19 cellular contexts compared by ENCODE assay signal in the genomic region with DNA sequence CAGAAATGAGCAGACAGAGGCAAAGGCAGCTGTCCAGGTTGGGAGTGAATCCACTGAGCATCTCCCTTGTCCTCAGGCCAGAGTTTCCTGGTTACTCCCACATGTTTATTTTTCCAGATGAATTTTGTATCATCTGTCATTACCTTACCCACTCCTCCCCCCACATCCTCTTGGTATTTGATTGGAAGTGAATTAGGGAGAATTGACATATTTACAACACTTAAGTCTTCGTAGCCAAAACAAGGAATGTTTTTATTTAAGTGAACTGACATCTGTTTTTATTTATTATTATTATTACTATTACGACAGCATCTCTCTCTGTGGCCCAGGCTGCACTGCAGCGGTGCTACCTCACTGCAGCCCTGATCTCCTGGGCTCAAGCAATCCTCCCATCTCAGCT.
"Had no signal": no experiment of that assay in that cellular context is flagged by ENCODE, and none has a peak within 500 bp of the region (broad histone marks: within the 10 kb centered on the region; RNA-seq: fewer than 3 reads in every experiment).

No MANE protein-coding gene starts in this region.

- H3K4me1 ChIP-seq: right atrium auricular region, sigmoid colon had no signal

- H2AFZ ChIP-seq: hepatocyte had no signal

- H3K27me3 ChIP-seq: colonic mucosa, foreskin keratinocyte, hepatocyte, ovary, right atrium auricular region, sigmoid colon, stomach, transverse colon had no signal

- H3K36me3 ChIP-seq: colonic mucosa, ovary, right atrium auricular region, sigmoid colon, stomach, thoracic aorta, transverse colon had no signal

- H3K9me3 ChIP-seq: colonic mucosa, ovary, right atrium auricular region, sigmoid colon, stomach, thoracic aorta, transverse colon had no signal

- ATAC-seq: foreskin keratinocyte, left colon, natural killer cell had no signal

- DNase-seq: colonic mucosa; dermis blood vessel endothelial cell; effector CD4-positive, alpha-beta T cell; endodermal cell; foreskin keratinocyte; left colon; natural killer cell; ovary; sigmoid colon; stimulated activated CD4-positive, alpha-beta T cell treated with anti-CD3 and anti-CD28 coated beads, Interleukin-2, amount 100 ng/mL, for 24 hours; stimulated activated CD4-positive, alpha-beta T cell treated with anti-CD3 and anti-CD28 coated beads, Interleukin-4, amount 100 ng/mL, for 4 hours; stimulated activated naive CD4-positive, alpha-beta T cell; stomach; substantia nigra; transverse colon had no signal

- H3K79me2 ChIP-seq: hepatocyte had no signal

- H3K27ac ChIP-seq: colonic mucosa, foreskin keratinocyte, hepatocyte, ovary, right atrium auricular region, sigmoid colon, stomach, thoracic aorta had no signal

- H3K4me2 ChIP-seq: hepatocyte had no signal

- H3K4me3 ChIP-seq: colonic mucosa, hepatocyte, ovary, right atrium auricular region, sigmoid colon, skin epidermis, stomach, thoracic aorta, transverse colon had no signal
